ENCODE assay signal across 18 cellular contexts in the genomic region with DNA sequence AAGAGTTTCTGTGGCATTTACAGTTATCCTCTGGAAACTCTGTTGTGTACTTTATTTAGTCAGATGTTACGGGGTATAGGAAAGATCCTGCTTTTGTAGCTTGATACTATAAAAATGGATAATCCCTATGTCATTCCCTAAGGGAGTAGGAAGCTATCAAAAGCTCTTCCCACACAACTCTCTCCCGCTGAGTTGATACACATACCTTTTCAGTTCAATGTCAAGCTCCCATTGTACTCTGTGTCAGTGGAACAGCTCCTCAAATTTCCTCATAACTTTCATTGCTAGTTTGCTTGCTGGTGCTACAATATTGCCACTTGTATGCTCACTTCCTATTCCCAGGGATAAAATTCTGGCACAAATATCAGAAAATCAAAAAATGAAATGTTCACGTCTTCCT.
"Had no signal": no experiment of that assay in that cellular context is flagged by ENCODE, and none has a peak within 500 bp of the region (broad histone marks: within the 10 kb centered on the region; RNA-seq: fewer than 3 reads in every experiment).

No MANE protein-coding gene starts in this region.

- H3K4me3 ChIP-seq: gastroesophageal sphincter, heart left ventricle, prostate gland had no signal

- H3K4me1 ChIP-seq: gastroesophageal sphincter, heart left ventricle, prostate gland had no signal

- H3K27ac ChIP-seq: gastroesophageal sphincter, heart left ventricle, prostate gland, WERI-Rb-1 had no signal

- H3K27me3 ChIP-seq: gastroesophageal sphincter, heart left ventricle had no signal

- DNase-seq: activated CD4-positive, alpha-beta T cell treated with anti-CD3 and anti-CD28 coated beads, Interleukin-2, amount 50 U/mL, for 48 hours; activated gamma-delta T cell; cerebellar nuclear complex; effector CD8-positive, alpha-beta T cell; heart left ventricle; immature natural killer cell; kidney glomerular epithelial cell; left ventricle myocardium superior; naive thymus-derived CD4-positive, alpha-beta T cell; right cardiac atrium; stimulated activated CD4-positive, alpha-beta T cell treated with anti-CD3 and anti-CD28 coated beads, Interleukin-2, amount 100 ng/mL, for 48 hours; T-helper 17 cell; trophoblast cell; WERI-Rb-1 had no signal

- H3K36me3 ChIP-seq: gastroesophageal sphincter, heart left ventricle, prostate gland, WERI-Rb-1 had no signal

- ATAC-seq: activated naive CD4-positive, alpha-beta T cell treated with anti-CD3 and anti-CD28 coated beads, Interleukin-2, amount 50 U/mL, for 72 hours; esophagus mucosa; gastroesophageal sphincter; heart left ventricle; left ventricle myocardium superior; naive thymus-derived CD4-positive, alpha-beta T cell; right cardiac atrium; T-helper 17 cell had no signal

- H3K9me3 ChIP-seq: gastroesophageal sphincter, prostate gland had no signal
